ENCODE assay signal across 1 cellular context in genomic region chr18:40738321-40738880, GRCh38.
TF ChIP-seq lines count a peak whose summit lies in the region.

No MANE protein-coding gene starts in this region.

TF ChIP-seq in GM12878, 131 proteins besides CTCF, POLR2A, EP300 and RAD21 (continued from another document):
- no peak for TF ChIP-seq SREBF2 (IDR thresholded peaks at IDR 0.05; ENCODE audit: low read length)
- peak in 1 of 2 experiments; percentile 44; a peak in 1 of 4 replicates for TF ChIP-seq BHLHE40 (IDR thresholded peaks at IDR 0.05; ENCODE audit: borderline replicate concordance in 1 of 2, low read depth in 2 of 2, low read length in 1 of 2)
- no peak for TF ChIP-seq E4F1 (IDR thresholded peaks at IDR 0.05; ENCODE audit: borderline replicate concordance, partially characterized antibody)
- TF ChIP-seq PML (IDR thresholded peaks at IDR 0.05; ENCODE audit: low read length) = no peak
- TF ChIP-seq CBX3 (IDR thresholded peaks at IDR 0.05; ENCODE audit: borderline replicate concordance, low read depth) = no peak
- no peak for TF ChIP-seq RBBP5 (conservative IDR thresholded peaks at IDR 0.05)
- TF ChIP-seq FOXK2 (IDR thresholded peaks at IDR 0.05) = no peak
- TF ChIP-seq ZSCAN29 (IDR thresholded peaks at IDR 0.05) = no peak
